In the genomic region with DNA sequence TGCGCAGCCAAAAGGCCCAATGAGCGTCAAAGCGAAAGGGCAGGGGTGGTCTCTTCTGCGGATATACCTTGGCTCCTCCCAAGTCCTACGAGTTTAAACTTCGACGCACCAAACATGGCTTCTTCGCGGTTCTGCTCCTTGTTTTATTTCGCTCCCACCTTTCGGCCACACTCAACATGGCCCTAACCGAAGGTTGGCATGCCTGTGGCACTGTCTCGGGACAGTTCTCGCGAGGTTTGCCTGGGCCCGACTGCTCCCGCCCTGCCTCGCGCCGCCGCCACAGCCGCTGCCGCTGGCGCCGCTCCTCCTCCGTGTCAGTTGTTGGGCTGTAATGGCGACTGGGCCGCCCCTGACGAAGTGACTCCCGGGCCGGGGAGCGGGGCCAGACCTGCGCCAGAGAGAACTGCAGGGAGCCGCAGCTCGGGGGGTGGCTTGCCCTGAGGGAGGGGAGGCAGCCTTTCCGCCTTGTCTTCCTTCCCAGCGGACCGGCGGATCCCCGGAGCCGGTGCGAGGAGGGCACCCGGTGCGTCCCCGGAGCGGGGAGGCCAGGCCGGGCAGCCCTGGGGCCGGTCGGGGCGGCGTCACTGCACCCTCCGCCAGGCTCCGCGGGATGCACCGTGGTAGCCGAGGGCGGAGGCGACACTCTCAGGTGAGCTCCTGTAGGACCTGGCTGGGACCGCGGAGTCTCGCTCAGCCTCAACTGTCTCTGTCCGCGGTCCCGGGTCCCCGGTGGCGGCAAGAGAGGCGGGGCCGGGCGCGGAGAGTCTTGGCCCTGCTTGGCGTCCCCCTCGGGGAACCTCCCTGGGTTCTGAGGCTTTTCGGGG, we compare ENCODE assay signal across 8 cellular contexts.
DNase-seq lines count a peak whose midpoint lies in the region; ATAC-seq and TF ChIP-seq lines count a peak whose summit lies in the region.

A gene with protein sequence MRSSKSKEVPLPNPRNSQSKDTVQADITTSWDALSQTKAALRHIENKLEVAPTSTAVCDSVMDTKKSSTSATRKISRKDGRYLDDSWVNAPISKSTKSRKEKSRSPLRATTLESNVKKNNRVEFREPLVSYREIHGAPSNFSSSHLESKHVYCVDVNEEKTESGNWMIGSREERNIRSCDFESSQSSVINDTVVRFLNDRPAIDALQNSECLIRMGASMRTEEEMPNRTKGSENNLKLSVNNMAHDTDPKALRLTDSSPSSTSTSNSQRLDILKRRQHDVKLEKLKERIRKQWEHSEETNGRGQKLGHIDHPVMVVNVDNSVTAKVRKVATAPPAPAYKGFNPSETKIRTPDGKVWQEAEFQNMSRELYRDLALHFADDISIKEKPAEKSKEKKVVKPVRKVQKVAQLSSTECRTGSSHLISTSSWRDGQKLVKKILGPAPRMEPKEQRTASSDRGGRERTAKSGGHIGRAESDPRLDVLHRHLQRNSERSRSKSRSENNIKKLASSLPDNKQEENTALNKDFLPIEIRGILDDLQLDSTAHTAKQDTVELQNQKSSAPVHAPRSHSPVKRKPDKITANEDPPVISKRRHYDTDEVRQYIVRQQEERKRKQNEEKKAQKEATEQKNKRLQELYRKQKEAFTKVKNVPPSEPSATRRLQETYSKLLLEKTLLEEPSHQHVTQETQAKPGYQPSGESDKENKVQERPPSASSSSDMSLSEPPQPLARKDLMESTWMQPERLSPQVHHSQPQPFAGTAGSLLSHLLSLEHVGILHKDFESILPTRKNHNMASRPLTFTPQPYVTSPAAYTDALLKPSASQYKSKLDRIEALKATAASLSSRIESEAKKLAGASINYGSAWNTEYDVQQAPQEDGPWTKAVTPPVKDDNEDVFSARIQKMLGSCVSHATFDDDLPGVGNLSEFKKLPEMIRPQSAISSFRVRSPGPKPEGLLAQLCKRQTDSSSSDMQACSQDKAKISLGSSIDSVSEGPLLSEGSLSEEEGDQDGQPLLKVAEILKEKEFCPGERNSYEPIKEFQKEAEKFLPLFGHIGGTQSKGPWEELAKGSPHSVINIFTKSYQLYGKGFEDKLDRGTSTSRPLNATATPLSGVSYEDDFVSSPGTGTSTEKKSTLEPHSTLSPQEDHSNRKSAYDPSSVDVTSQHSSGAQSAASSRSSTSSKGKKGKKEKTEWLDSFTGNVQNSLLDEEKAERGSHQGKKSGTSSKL (N-terminal part only) (plus strand): TSS at position 317 of the 824 bp plus-strand sequence. CDS start 31,372 bp downstream, outside the sequence.

- H3K27me3 Mint-ChIP-seq in activated naive CD4-positive, alpha-beta T cell treated with anti-CD3 and anti-CD28 coated beads, Interleukin-2, amount 50 U/mL, for 24 hours: no peaks in the 10 kb centered on the region

- no peaks in the 10 kb centered on the region for H3K9me3 Mint-ChIP-seq in activated naive CD4-positive, alpha-beta T cell treated with anti-CD3 and anti-CD28 coated beads, Interleukin-2, amount 50 U/mL, for 24 hours

- peak; percentile 96 for DNase-seq in GM06990 (ENCODE audit: extremely low read depth, insufficient read length)
- DNase-seq in NCI-H1092 (lab: John Stamatoyannopoulos, UW): peak; percentile 99
- DNase-seq in germinal center (ENCODE audit: low spot score): peak; percentile 80
- peak; percentile 98 for DNase-seq in non-pigmented ciliary epithelial cell (ENCODE audit: low read depth)
- peak; percentile 98 for DNase-seq in superior temporal gyrus (ENCODE audit: extremely low spot score)

- H3K4me3 ChIP-seq in GM06990 (replicated peaks; ENCODE audit: low read depth, low read length): peak within 1 kb of the TSS; percentile 96

- H3K36me3 ChIP-seq in GM06990 (ENCODE audit: control insufficient read depth, insufficient read depth, low read length): no peaks in the 10 kb centered on the region

- no peaks in the 10 kb centered on the region for H3K36me3 Mint-ChIP-seq in activated naive CD4-positive, alpha-beta T cell treated with anti-CD3 and anti-CD28 coated beads, Interleukin-2, amount 50 U/mL, for 24 hours

- no peaks in the 10 kb centered on the region for H3K27me3 ChIP-seq in GM06990 (replicated peaks; ENCODE audit: control insufficient read depth, insufficient read depth, low read length)

- ATAC-seq in HG02588 (IDR thresholded peaks at IDR 0.05; ENCODE audit: unreplicated experiment) (peak; percentile 90), SK-N-SH treated with all-trans-retinoic acid at 6 μM for 48 hours (peak; percentile 96)

- peak within 1 kb of the TSS; percentile 94 for H3K27ac Mint-ChIP-seq in activated naive CD4-positive, alpha-beta T cell treated with anti-CD3 and anti-CD28 coated beads, Interleukin-2, amount 50 U/mL, for 24 hours

- peaks cover 59% of the 10 kb centered on the region for H3K4me1 Mint-ChIP-seq in activated naive CD4-positive, alpha-beta T cell treated with anti-CD3 and anti-CD28 coated beads, Interleukin-2, amount 50 U/mL, for 24 hours

- no peak for TF ChIP-seq CTCF in GM06990 (IDR thresholded peaks at IDR 0.05; ENCODE audit: insufficient read depth, low read length, poor library complexity, severe bottlenecking)

- H3K4me3 Mint-ChIP-seq in activated naive CD4-positive, alpha-beta T cell treated with anti-CD3 and anti-CD28 coated beads, Interleukin-2, amount 50 U/mL, for 24 hours: peak within 1 kb of the TSS; percentile 91

TF ChIP-seq in SK-N-SH treated with all-trans-retinoic acid at 6 μM for 48 hours, 23 proteins besides CTCF, POLR2A, EP300 and RAD21:
- TF ChIP-seq OSR1 (CRISPR knock-in tag; IDR thresholded peaks at IDR 0.05) (0 out of 2 replicates have a peak, but pooled peaks have one; percentile 35), ZNF70 (CRISPR knock-in tag; IDR thresholded peaks at IDR 0.05) (no peak), SNAI2 (CRISPR knock-in tag; IDR thresholded peaks at IDR 0.05) (no peak)
- TF ChIP-seq, protein P1, sequence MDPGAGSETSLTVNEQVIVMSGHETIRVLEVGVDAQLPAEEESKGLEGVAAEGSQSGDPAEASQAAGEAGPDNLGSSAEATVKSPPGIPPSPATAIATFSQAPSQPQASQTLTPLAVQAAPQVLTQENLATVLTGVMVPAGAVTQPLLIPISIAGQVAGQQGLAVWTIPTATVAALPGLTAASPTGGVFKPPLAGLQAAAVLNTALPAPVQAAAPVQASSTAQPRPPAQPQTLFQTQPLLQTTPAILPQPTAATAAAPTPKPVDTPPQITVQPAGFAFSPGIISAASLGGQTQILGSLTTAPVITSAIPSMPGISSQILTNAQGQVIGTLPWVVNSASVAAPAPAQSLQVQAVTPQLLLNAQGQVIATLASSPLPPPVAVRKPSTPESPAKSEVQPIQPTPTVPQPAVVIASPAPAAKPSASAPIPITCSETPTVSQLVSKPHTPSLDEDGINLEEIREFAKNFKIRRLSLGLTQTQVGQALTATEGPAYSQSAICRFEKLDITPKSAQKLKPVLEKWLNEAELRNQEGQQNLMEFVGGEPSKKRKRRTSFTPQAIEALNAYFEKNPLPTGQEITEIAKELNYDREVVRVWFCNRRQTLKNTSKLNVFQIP (CRISPR knock-in tag; IDR thresholded peaks at IDR 0.05; ENCODE audit: borderline replicate concordance, low read depth): 0 out of 2 replicates have a peak, but pooled peaks have one; percentile 43

Comparison
In these comparisons a context has a peak if more than half of its experiments do, and no peak if none do; other contexts are left out.
1. Peak in every context shown above with its lines: DNase-seq, ATAC-seq and H3K4me3 ChIP-seq.